Comparison of ENCODE assay signal across 7 cellular contexts in the genomic region with DNA sequence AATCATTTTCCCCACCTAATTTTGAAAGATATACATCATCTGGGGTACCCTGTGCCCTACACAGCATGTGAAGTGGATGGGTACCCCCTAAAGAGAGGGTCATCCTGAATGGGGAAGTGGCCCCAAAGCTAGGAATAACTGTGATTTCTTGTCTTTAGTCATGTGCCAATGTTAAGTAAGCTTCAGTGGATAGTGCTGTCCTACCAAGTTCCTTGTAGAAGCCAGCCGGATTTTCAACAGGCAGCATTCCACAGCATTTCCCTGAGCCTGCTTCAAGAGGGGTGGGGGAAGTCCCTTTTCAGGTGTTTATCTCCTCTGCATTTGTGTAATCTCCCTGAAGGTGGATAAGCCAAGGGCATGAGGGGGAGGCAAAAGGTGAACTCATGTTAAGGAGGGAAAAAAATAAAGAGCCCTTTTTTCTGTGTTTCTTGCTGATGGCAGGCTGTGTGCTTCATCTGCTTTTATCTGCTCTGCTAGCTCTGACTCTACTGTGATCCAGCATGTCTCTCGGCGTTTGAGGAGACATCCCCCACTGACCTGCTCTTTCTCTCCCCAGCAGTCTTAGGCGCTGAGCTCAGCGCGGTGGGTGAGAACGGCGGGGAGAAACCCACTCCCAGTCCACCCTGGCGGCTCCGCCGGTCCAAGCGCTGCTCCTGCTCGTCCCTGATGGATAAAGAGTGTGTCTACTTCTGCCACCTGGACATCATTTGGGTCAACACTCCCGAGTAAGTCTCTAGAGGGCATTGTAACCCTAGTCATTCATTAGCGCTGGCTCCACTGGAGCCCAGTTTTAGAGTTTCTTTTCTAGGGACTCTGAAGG. TPM values are rescaled to one million over a fixed set of nuclear protein-coding genes. Genes with fewer than 3 reads are reported as not detected.
DNase-seq lines count a peak whose midpoint lies in the region; ATAC-seq and TF ChIP-seq lines count a peak whose summit lies in the region.

No MANE protein-coding gene starts in this region.

- H3K36me3 ChIP-seq in H7 (replicated peaks; ENCODE audit: control insufficient read depth, insufficient read depth, low read length): no peaks in the 10 kb centered on the region
- no peaks in the 10 kb centered on the region for H3K36me3 ChIP-seq in thoracic aorta

- H3K9me3 ChIP-seq in thoracic aorta: no peaks in the 10 kb centered on the region

- no peak for ATAC-seq in thoracic aorta (ENCODE audit: insufficient number of reproducible peaks, low FRiP score, low read depth)

- DNase-seq in H7 (peak; percentile 62), amniotic epithelial cell (ENCODE audit: low read depth) (peak; percentile 51), iris pigment epithelial cell (ENCODE audit: low read depth) (peak; percentile 14), thoracic aorta (ENCODE audit: low spot score) (no peak), HPDE6-E6E7 (ENCODE audit: extremely low spot score) (no peak), Kasumi-1 (lab: John Stamatoyannopoulos, UW) (no peak), HUDEP-2 (lab: John Stamatoyannopoulos, UW; ENCODE audit: unreplicated experiment in 76 of 76) (no peak)

- H3K27ac ChIP-seq in thoracic aorta: peak overlapping the region in 1 of 2 donors; percentile 20

- no peak for TF ChIP-seq CTCF in thoracic aorta (IDR thresholded peaks at IDR 0.05)

- H3K4me3 ChIP-seq in H7 (ENCODE audit: insufficient read depth, low read depth, low read length) (peak overlapping the region; percentile 27), thoracic aorta (peak overlapping the region; percentile 74)

- H3K27me3 ChIP-seq in H7 (ENCODE audit: control insufficient read depth, insufficient read depth, low read length): peaks cover 2% of the 10 kb centered on the region; the same call in 1 of the 2 replicates
- H3K27me3 ChIP-seq in thoracic aorta (replicated peaks; ENCODE audit: insufficient read depth): no peaks in the 10 kb centered on the region

- peaks cover 12 to 63% of the 10 kb centered on the region in 2 donors for H3K4me1 ChIP-seq in thoracic aorta (ENCODE audit: control insufficient read depth in 1 of 2, low read depth in 2 of 2)

RNA-seq across cellular contexts. Expression of gene EDN1, which starts 1.8 kb away (rescaled TPM):
- 0.76 and 1.6 TPM in 2 replicates for total RNA-seq in H7 (2014; rRNA removed; shearing (Covaris generic))
- total RNA-seq in thoracic aorta: 10 to 100 TPM in 1 of 2 donors, 1 to 10 TPM in 1; 6.5 to 11.8 TPM

Comparison
In these comparisons a context has a peak if more than half of its experiments do, and no peak if none do; other contexts are left out.
1. DNase-seq: peak in H7 (single experiment), amniotic epithelial cell (single experiment) and iris pigment epithelial cell (single experiment); none in thoracic aorta (single experiment), HPDE6-E6E7 (single experiment), Kasumi-1 (0 of 2) and HUDEP-2 (0 of 76).